ENCODE assay signal across 26 cellular contexts in the genomic region with DNA sequence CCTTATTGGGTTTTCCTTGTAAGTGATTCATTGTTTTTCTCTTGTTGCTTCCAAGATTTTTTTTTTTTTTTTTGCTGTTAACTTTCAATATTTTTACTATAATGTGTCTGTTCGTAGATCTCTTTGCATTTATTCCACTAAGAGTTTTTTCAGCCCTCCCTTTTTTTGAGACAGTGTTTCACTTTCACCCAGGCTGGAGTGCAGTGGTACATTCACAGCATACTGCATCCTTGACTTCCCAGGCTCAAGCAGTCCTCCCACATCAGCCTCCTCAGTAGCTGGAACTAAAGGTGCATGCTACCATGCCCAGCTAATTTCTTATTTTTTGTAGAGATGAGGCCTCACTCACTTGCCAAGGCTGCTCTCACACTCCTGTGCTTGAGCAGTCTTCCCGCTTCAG.
"Had no signal": no experiment of that assay in that cellular context is flagged by ENCODE, and none has a peak within 500 bp of the region (broad histone marks: within the 10 kb centered on the region; RNA-seq: fewer than 3 reads in every experiment).

No MANE protein-coding gene starts in this region.

- H3K4me1 Mint-ChIP-seq: activated naive CD8-positive, alpha-beta T cell treated with anti-CD3 and anti-CD28 coated beads for 36 hours; activated T-helper 17 cell treated with anti-CD3 and anti-CD28 coated beads, Interleukin-2, amount 50 U/mL, for 72 hours; neural progenitor cell; stimulated activated effector memory CD8-positive, alpha-beta T cell treated with anti-CD3 and anti-CD28 coated beads, Interleukin-12 subunit alpha, Interleukin-12 subunit beta, amount 100 ng/mL, for 72 hours had no signal

- H3K27me3 Mint-ChIP-seq: activated CD8-positive, alpha-beta T cell treated with anti-CD3 and anti-CD28 coated beads for 36 hours; activated naive CD8-positive, alpha-beta T cell treated with anti-CD3 and anti-CD28 coated beads for 36 hours; activated T-helper 17 cell treated with anti-CD3 and anti-CD28 coated beads, Interleukin-2, amount 50 U/mL, for 72 hours had no signal

- H3K27ac Mint-ChIP-seq: activated CD8-positive, alpha-beta T cell treated with anti-CD3 and anti-CD28 coated beads for 36 hours; activated naive CD8-positive, alpha-beta T cell treated with anti-CD3 and anti-CD28 coated beads for 36 hours; activated T-helper 17 cell treated with anti-CD3 and anti-CD28 coated beads, Interleukin-2, amount 50 U/mL, for 72 hours; neural progenitor cell; stimulated activated effector memory CD8-positive, alpha-beta T cell treated with anti-CD3 and anti-CD28 coated beads, Interleukin-12 subunit alpha, Interleukin-12 subunit beta, amount 100 ng/mL, for 72 hours had no signal

- H3K9me3 ChIP-seq: body of pancreas, ovary, psoas muscle, right lobe of liver, thoracic aorta had no signal

- FAIRE-seq: keratinocyte, small intestine had no signal

- H3K36me3 Mint-ChIP-seq: activated naive CD8-positive, alpha-beta T cell treated with anti-CD3 and anti-CD28 coated beads for 36 hours; neural progenitor cell; stimulated activated effector memory CD8-positive, alpha-beta T cell treated with anti-CD3 and anti-CD28 coated beads, Interleukin-12 subunit alpha, Interleukin-12 subunit beta, amount 100 ng/mL, for 72 hours had no signal

- ATAC-seq: activated CD8-positive, alpha-beta T cell treated with anti-CD3 and anti-CD28 coated beads for 36 hours; activated T-helper 17 cell treated with anti-CD3 and anti-CD28 coated beads, Interleukin-2, amount 50 U/mL, for 72 hours; body of pancreas; foreskin keratinocyte; psoas muscle; right lobe of liver; stimulated activated effector memory CD8-positive, alpha-beta T cell treated with anti-CD3 and anti-CD28 coated beads, Interleukin-12 subunit alpha, Interleukin-12 subunit beta, amount 100 ng/mL, for 72 hours had no signal

- H3K4me2 ChIP-seq: neural progenitor cell had no signal

- H3K9ac ChIP-seq: neural progenitor cell had no signal

- H3K27ac ChIP-seq: body of pancreas, foreskin keratinocyte, neural progenitor cell, ovary, psoas muscle, right lobe of liver, thoracic aorta, upper lobe of left lung had no signal

- H3K4me3 Mint-ChIP-seq: activated CD8-positive, alpha-beta T cell treated with anti-CD3 and anti-CD28 coated beads for 36 hours; activated naive CD8-positive, alpha-beta T cell treated with anti-CD3 and anti-CD28 coated beads for 36 hours; activated T-helper 17 cell treated with anti-CD3 and anti-CD28 coated beads, Interleukin-2, amount 50 U/mL, for 72 hours; neural progenitor cell; stimulated activated effector memory CD8-positive, alpha-beta T cell treated with anti-CD3 and anti-CD28 coated beads, Interleukin-12 subunit alpha, Interleukin-12 subunit beta, amount 100 ng/mL, for 72 hours had no signal

- DNase-seq: activated CD4-positive, alpha-beta T cell treated with anti-CD3 and anti-CD28 coated beads for 48 hours; activated CD4-positive, CD25-positive, alpha-beta regulatory T cell; activated CD8-positive, alpha-beta T cell treated with anti-CD3 and anti-CD28 coated beads for 36 hours; activated naive CD4-positive, alpha-beta T cell; activated naive CD8-positive, alpha-beta T cell treated with anti-CD3 and anti-CD28 coated beads for 36 hours; activated T-cell treated with anti-CD3 and anti-CD28 coated beads, Interleukin-2, amount 50 U/mL, for 1 hour; amniotic stem cell; body of pancreas; cerebellar nuclear complex; dermis blood vessel endothelial cell; effector memory CD4-positive, alpha-beta T cell; foreskin keratinocyte; hypothalamus; ovary; psoas muscle; right lobe of liver; small intestine; stimulated activated CD4-positive, alpha-beta T cell treated with anti-CD3 and anti-CD28 coated beads, Interleukin-4, amount 100 ng/mL, for 24 hours; T-helper 1 cell; T-helper 9 cell; upper lobe of left lung had no signal

- H3K4me3 ChIP-seq: body of pancreas, neural progenitor cell, ovary, psoas muscle, right lobe of liver, thoracic aorta, upper lobe of left lung had no signal

- H3K27me3 ChIP-seq: body of pancreas, foreskin keratinocyte, neural progenitor cell, ovary, right lobe of liver, upper lobe of left lung had no signal

- H2AFZ ChIP-seq: neural progenitor cell had no signal

- H3K4me1 ChIP-seq: body of pancreas, foreskin keratinocyte, neural progenitor cell, psoas muscle, right lobe of liver, upper lobe of left lung had no signal

- H3K36me3 ChIP-seq: neural progenitor cell, ovary, right lobe of liver, thoracic aorta, upper lobe of left lung had no signal
